In genomic region chr12:45655186-45655585, GRCh38 we compare ENCODE assay signal across 8 cellular contexts.
DNase-seq lines count a peak whose midpoint lies in the region; ATAC-seq, FAIRE-seq and TF ChIP-seq lines count a peak whose summit lies in the region.

No MANE protein-coding gene starts in this region.

- no peak overlapping the region for H3K4me3 ChIP-seq in HepG2 (replicated peaks in 1 of 3; ENCODE audit: insufficient read depth in 1 of 3, low read depth in 2 of 3, low read length in 3 of 3)

- TF ChIP-seq EP300 in HepG2 (IDR thresholded peaks at IDR 0.05; ENCODE audit: low read depth in 2 of 2, low read length in 2 of 2) (no peak), HepG2 (CRISPR knock-in tag; IDR thresholded peaks at IDR 0.05; ENCODE audit: borderline replicate concordance) (no peak)

- 21% methylated on average over 5 of the region's 5 CpGs for WGBS in HepG2 (ENCODE audit: low lambda C conversion rate)

- H2AFZ ChIP-seq in HepG2 (ENCODE audit: low read length) = no peak overlapping the region

- FAIRE-seq in HepG2 (lab: Jason Lieb, UNC) = no peak

- H3K27ac ChIP-seq in HepG2 (ENCODE audit: extremely low read length, insufficient read depth, low read length) = no peak overlapping the region

- CTCF ChIA-PET in HepG2 (lab: Yijun Ruan, JAX; ENCODE audit: low intra/inter-chr PET ratio, low total read pairs) = no interaction called here

- H4K20me1 ChIP-seq in HepG2 (ENCODE audit: insufficient read depth, low read length) = no peaks in the 10 kb centered on the region

- H3K4me1 ChIP-seq in HepG2 (ENCODE audit: insufficient read depth, low read length) = no peaks in the 10 kb centered on the region

- peak; percentile 19 to 44 for DNase-seq in activated CD8-positive, alpha-beta memory T cell treated with anti-CD3 and anti-CD28 coated beads for 1 hour (ENCODE audit: extremely low read depth in 1 of 2, low read depth in 1 of 2)
- no peak for DNase-seq in activated CD8-positive, alpha-beta memory T cell treated with anti-CD3 and anti-CD28 coated beads, Interleukin-2, amount 50 U/mL, for 48 hours
- DNase-seq in NCI-H226 (peak; percentile 63), activated T-cell treated with anti-CD3 and anti-CD28 coated beads for 48 hours (ENCODE audit: low read depth) (peak; percentile 2), HepG2 (ENCODE audit: low spot score) (peak; percentile 15), GM20000 (ENCODE audit: low spot score) (no peak), GDM1 (lab: John Stamatoyannopoulos, UW) (no peak), C1 segment of cervical spinal cord (lab: John Stamatoyannopoulos, UW) (no peak)

- H3K9ac ChIP-seq in HepG2 (ENCODE audit: insufficient read depth, low read depth, low read length) = no peak overlapping the region

- TF ChIP-seq POLR2A in HepG2 (IDR thresholded peaks at IDR 0.05; ENCODE audit: insufficient read depth in 1 of 2, low read depth in 2 of 2, low read length in 2 of 2) = no peak

- peaks cover 0 to 2% of the 10 kb centered on the region in 2 experiments; a peak in 2 of 5 replicates for H3K27me3 ChIP-seq in HepG2 (ENCODE audit: control insufficient read depth in 1 of 2, insufficient read depth in 2 of 2, low read length in 2 of 2)

- no peak for TF ChIP-seq RAD21 in HepG2 (CRISPR knock-in tag; IDR thresholded peaks at IDR 0.05)

- H3K79me2 ChIP-seq in HepG2 (ENCODE audit: insufficient read depth, low read length) = no peaks in the 10 kb centered on the region

- no peak overlapping the region for H3K4me2 ChIP-seq in HepG2 (ENCODE audit: low read depth, low read length)

- in situ Hi-C loops in HepG2 (cut with HindIII; ENCODE audit: extremely low pct_ligation_motif_present, low pct_unique_long_range_greater_than_20kb) = no loop called here

- intact Hi-C loops in HepG2 (cut with micrococcal nuclease; ENCODE audit: unreplicated experiment) = no loop called here

- TF ChIP-seq CTCF in HepG2 (CRISPR knock-in tag; IDR thresholded peaks at IDR 0.05) (peak; percentile 32), GM20000 (IDR thresholded peaks at IDR 0.05; ENCODE audit: extremely low read depth, missing control alignments) (no peak)

- no TSS peak for BruUV-seq in HepG2 (replicated peaks; lab: Mats Ljungman, UMichigan)

- POLR2A ChIA-PET in HepG2 (lab: Yijun Ruan, JAX) = no interaction called here

- ATAC-seq in HepG2 = peak; percentile 92

- no peaks in the 10 kb centered on the region for H3K9me3 ChIP-seq in HepG2 (ENCODE audit: low read length)

- H3K36me3 ChIP-seq in HepG2 (replicated peaks in 1 of 2; ENCODE audit: control insufficient read depth in 1 of 2, insufficient read depth in 2 of 2, low read length in 2 of 2) = no peaks in the 10 kb centered on the region

TF ChIP-seq in HepG2, 621 proteins besides CTCF, POLR2A, EP300 and RAD21:
- TF ChIP-seq STAT5B (CRISPR knock-in tag; IDR thresholded peaks at IDR 0.05) (no peak), POLR2AphosphoS5 (IDR thresholded peaks at IDR 0.05; ENCODE audit: low read depth, low read length) (no peak), TRIM24 (CRISPR knock-in tag; IDR thresholded peaks at IDR 0.05) (no peak), ZBTB38 (CRISPR knock-in tag; IDR thresholded peaks at IDR 0.05) (no peak)

Comparison
In these comparisons a context has a peak if more than half of its experiments do, and no peak if none do; other contexts are left out.
1. DNase-seq: peak in activated CD8-positive, alpha-beta memory T cell treated with anti-CD3 and anti-CD28 coated beads for 1 hour (2 of 2), NCI-H226 (single experiment), activated T-cell treated with anti-CD3 and anti-CD28 coated beads for 48 hours (single experiment) and HepG2 (single experiment); none in activated CD8-positive, alpha-beta memory T cell treated with anti-CD3 and anti-CD28 coated beads, Interleukin-2, amount 50 U/mL, for 48 hours (single experiment), GM20000 (single experiment), GDM1 (single experiment) and C1 segment of cervical spinal cord (0 of 14).